ENCODE assay signal across 9 cellular contexts in the genomic region with DNA sequence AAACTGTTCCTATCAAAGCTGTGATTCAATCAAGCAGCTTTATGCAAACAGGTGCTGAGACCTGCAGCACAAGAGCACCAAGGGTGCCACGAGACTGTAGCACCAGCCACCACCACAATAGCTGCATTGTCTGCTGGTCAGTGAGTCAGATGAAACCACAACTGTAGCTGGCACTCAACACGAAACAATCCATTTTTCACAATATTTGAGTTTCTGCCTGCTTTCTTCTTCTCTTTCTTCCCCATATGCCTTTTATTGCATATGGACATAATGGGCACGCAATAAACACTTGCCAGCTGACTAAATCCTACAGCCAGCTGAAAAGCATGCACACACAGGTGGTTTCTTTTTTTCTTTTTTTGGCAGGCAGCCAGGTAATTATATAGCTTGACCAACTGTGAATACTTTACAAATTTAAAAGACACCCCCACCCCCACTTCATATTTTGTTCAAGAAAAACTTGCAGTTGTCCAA. TPM values are rescaled to one million over a fixed set of nuclear protein-coding genes. Genes with fewer than 3 reads are reported as not detected.
DNase-seq lines count a peak whose midpoint lies in the region; ATAC-seq and TF ChIP-seq lines count a peak whose summit lies in the region.
"Had no signal": no experiment of that assay in that cellular context is flagged by ENCODE, and none has a peak within 500 bp of the region (broad histone marks: within the 10 kb centered on the region; RNA-seq: fewer than 3 reads in every experiment).

No MANE protein-coding gene starts in this region.

- TF ChIP-seq RAD21 in HCT116 (IDR thresholded peaks at IDR 0.05; ENCODE audit: low read depth) = 0 out of 2 replicates have a peak, but pooled peaks have one; percentile 15

- intact Hi-C loops in HCT116 (cut with micrococcal nuclease) = no loop called here
- intact Hi-C loops in gastrocnemius medialis (cut with DNase I; ENCODE audit: low total_unique reads) = no loop called here
- intact Hi-C loops in heart right ventricle (cut with DNase I) = no loop called here
- intact Hi-C loops in upper lobe of right lung (cut with DNase I) = no loop called here

- DNase-seq in COLO668 (lab: John Stamatoyannopoulos, UW; ENCODE audit: unreplicated experiment) (peak; percentile 62), HCT116 (ENCODE audit: low read depth, low spot score) (peak; percentile 88), NCI-H345 treated with DMSO at 0.1 percent for 48 hours (lab: John Stamatoyannopoulos, UW; ENCODE audit: unreplicated experiment) (peak; percentile 97), choroid plexus epithelial cell (ENCODE audit: low read depth) (peak; percentile 35), gastrocnemius medialis (peak in 1 of 2 donors; percentile 30), heart right ventricle (no peak), epidermal melanocyte (ENCODE audit: insufficient read length, low spot score) (no peak), upper lobe of right lung (no peak)

- ATAC-seq in HCT116 (peak; percentile 97), gastrocnemius medialis (peak; percentile 30 to 72), heart right ventricle (no peak), upper lobe of right lung (no peak)

- CTCF ChIA-PET in HCT116 (lab: Charles Lee) = interaction anchor here (1.0 to 1.3 kb wide), 2 partner anchors 27 to 112 kb away, joined by 3 read pairs; no protein-coding TSS in a partner anchor

- H3K9ac ChIP-seq in HCT116 (ENCODE audit: low read length) = peak overlapping the region; percentile 42

- H3K27me3 ChIP-seq in HCT116 (ENCODE audit: insufficient read depth, low read length) (no peaks in the 10 kb centered on the region), gastrocnemius medialis (no peaks in the 10 kb centered on the region), heart right ventricle (no peaks in the 10 kb centered on the region), upper lobe of right lung (no peaks in the 10 kb centered on the region)

- H3K4me3 ChIP-seq in HCT116 (replicated peaks in 1 of 2; ENCODE audit: low read depth in 1 of 2, low read length in 2 of 2) (peak overlapping the region in 1 of 2 experiments; percentile 4; a peak in 1 of 4 replicates), choroid plexus epithelial cell (ENCODE audit: low read depth, low read length) (no peak overlapping the region), gastrocnemius medialis (no peak overlapping the region), heart right ventricle (no peak overlapping the region), upper lobe of right lung (no peak overlapping the region)

- no TSS peak for BruUV-seq in HCT116 (replicated peaks; lab: Mats Ljungman, UMichigan)

- in situ Hi-C loops in gastrocnemius medialis (cut with MboI; ENCODE audit: low sequenced_read_pairs in 4 of 4) = no loop called here

- RAD21 ChIA-PET in HCT116 (lab: Charles Lee; ENCODE audit: low non-redundant PET in 1 of 2, low total read pairs in 2 of 2, uncharacterized antibody in 2 of 2, unreplicated experiment in 2 of 2) = no interaction called here

- peaks cover 28 to 39% of the 10 kb centered on the region in 2 experiments for H3K4me1 ChIP-seq in HCT116 (ENCODE audit: control insufficient read depth in 1 of 2, insufficient read depth in 2 of 2, low read length in 2 of 2)
- H3K4me1 ChIP-seq in gastrocnemius medialis = peaks cover 0 to 6% of the 10 kb centered on the region in 2 donors
- peaks cover 0 to 27% (median 14%) of the 10 kb centered on the region in 9 donors for H3K4me1 ChIP-seq in heart right ventricle
- no peaks in the 10 kb centered on the region for H3K4me1 ChIP-seq in upper lobe of right lung

- H3K9me3 ChIP-seq in HCT116 (ENCODE audit: control insufficient read depth in 1 of 2, insufficient read depth in 1 of 2, low read depth in 1 of 2, low read length in 2 of 2) (no peaks in the 10 kb centered on the region), gastrocnemius medialis (no peaks in the 10 kb centered on the region), heart right ventricle (no peaks in the 10 kb centered on the region), upper lobe of right lung (no peaks in the 10 kb centered on the region)
- H3K9me3 ChIP-seq: neutrophil had no signal

- H4K20me1 ChIP-seq in HCT116 (ENCODE audit: insufficient read depth) = no peaks in the 10 kb centered on the region

- H3K4me2 ChIP-seq in HCT116 (ENCODE audit: low read length) = peak overlapping the region; percentile 55

- TF ChIP-seq CTCF in HCT116 (IDR thresholded peaks at IDR 0.05 in 2 of 3, conservative IDR thresholded peaks at IDR 0.05 in 1 of 3; ENCODE audit: borderline replicate concordance in 1 of 3, insufficient read depth in 1 of 3, low read depth in 2 of 3, low read length in 2 of 3) (no peak), choroid plexus epithelial cell (conservative IDR thresholded peaks at IDR 0.05; ENCODE audit: low read depth, low read length) (no peak), gastrocnemius medialis (IDR thresholded peaks at IDR 0.05 in 4 of 5, conservative IDR thresholded peaks at IDR 0.05 in 1 of 5) (no peak), heart right ventricle (IDR thresholded peaks at IDR 0.05) (no peak), upper lobe of right lung (IDR thresholded peaks at IDR 0.05) (no peak)

- POLR2A ChIA-PET in HCT116 (lab: Charles Lee) = interaction anchor here (0.9 to 1.4 kb wide), 2 partner anchors 10 kb away, joined by 3 to 6 read pairs; no protein-coding TSS in a partner anchor

- H2AFZ ChIP-seq in HCT116 (ENCODE audit: low read depth, low read length, poor library complexity, severe bottlenecking) = no peak overlapping the region

- whole genome bisulfite sequencing in heart right ventricle, 2 donors = 76 to 77% methylated on average over 3 of the region's 3 CpGs

- no peaks in the 10 kb centered on the region for H3K79me2 ChIP-seq in HCT116 (ENCODE audit: insufficient read depth, low read length)

- H3K36me3 ChIP-seq in HCT116 (ENCODE audit: control insufficient read depth in 1 of 2, insufficient read depth in 2 of 2, low read length in 2 of 2) (no peaks in the 10 kb centered on the region), gastrocnemius medialis (no peaks in the 10 kb centered on the region), heart right ventricle (no peaks in the 10 kb centered on the region), upper lobe of right lung (no peaks in the 10 kb centered on the region)
- H3K36me3 ChIP-seq: neutrophil had no signal

- no peak for TF ChIP-seq POLR2A in HCT116 (IDR thresholded peaks at IDR 0.05; ENCODE audit: borderline replicate concordance, extremely low read depth, insufficient read depth, insufficient read length)
- no peak for TF ChIP-seq POLR2A in gastrocnemius medialis (IDR thresholded peaks at IDR 0.05)

- H3K27ac ChIP-seq in HCT116 (ENCODE audit: low read depth, low read length) (peak overlapping the region; percentile 49), gastrocnemius medialis (no peak overlapping the region), heart right ventricle (no peak overlapping the region), upper lobe of right lung (no peak overlapping the region)
- H3K27ac ChIP-seq: neutrophil had no signal

- H3K9me2 ChIP-seq in HCT116 (ENCODE audit: insufficient read depth) = no peaks in the 10 kb centered on the region

TF ChIP-seq in HCT116, 20 proteins besides CTCF, POLR2A, EP300 and RAD21 (continues in another document):
- TF ChIP-seq, protein P1, sequence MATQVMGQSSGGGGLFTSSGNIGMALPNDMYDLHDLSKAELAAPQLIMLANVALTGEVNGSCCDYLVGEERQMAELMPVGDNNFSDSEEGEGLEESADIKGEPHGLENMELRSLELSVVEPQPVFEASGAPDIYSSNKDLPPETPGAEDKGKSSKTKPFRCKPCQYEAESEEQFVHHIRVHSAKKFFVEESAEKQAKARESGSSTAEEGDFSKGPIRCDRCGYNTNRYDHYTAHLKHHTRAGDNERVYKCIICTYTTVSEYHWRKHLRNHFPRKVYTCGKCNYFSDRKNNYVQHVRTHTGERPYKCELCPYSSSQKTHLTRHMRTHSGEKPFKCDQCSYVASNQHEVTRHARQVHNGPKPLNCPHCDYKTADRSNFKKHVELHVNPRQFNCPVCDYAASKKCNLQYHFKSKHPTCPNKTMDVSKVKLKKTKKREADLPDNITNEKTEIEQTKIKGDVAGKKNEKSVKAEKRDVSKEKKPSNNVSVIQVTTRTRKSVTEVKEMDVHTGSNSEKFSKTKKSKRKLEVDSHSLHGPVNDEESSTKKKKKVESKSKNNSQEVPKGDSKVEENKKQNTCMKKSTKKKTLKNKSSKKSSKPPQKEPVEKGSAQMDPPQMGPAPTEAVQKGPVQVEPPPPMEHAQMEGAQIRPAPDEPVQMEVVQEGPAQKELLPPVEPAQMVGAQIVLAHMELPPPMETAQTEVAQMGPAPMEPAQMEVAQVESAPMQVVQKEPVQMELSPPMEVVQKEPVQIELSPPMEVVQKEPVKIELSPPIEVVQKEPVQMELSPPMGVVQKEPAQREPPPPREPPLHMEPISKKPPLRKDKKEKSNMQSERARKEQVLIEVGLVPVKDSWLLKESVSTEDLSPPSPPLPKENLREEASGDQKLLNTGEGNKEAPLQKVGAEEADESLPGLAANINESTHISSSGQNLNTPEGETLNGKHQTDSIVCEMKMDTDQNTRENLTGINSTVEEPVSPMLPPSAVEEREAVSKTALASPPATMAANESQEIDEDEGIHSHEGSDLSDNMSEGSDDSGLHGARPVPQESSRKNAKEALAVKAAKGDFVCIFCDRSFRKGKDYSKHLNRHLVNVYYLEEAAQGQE (IDR thresholded peaks at IDR 0.05; ENCODE audit: low read depth) = no peak
- peak; percentile 85 for TF ChIP-seq JUND (IDR thresholded peaks at IDR 0.05)
- no peak for TF ChIP-seq EZH2phosphoT487 (IDR thresholded peaks at IDR 0.05; ENCODE audit: borderline replicate concordance)
- TF ChIP-seq, protein P2, sequence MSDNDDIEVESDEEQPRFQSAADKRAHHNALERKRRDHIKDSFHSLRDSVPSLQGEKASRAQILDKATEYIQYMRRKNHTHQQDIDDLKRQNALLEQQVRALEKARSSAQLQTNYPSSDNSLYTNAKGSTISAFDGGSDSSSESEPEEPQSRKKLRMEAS (IDR thresholded peaks at IDR 0.05) = peak; percentile 82
- TF ChIP-seq FOSL1 (IDR thresholded peaks at IDR 0.05; ENCODE audit: low read depth) = peak; percentile 72
- peak; percentile 83 for TF ChIP-seq CBX3 (IDR thresholded peaks at IDR 0.05; ENCODE audit: low read depth)
- peak; percentile 56 for TF ChIP-seq SRF (IDR thresholded peaks at IDR 0.05; ENCODE audit: low read depth)

RNA-seq across cellular contexts. Expression of a gene that starts 16.6 kb away (rescaled TPM):
- 2.1 TPM for total RNA-seq in HCT116 (2021; ENCODE audit: unreplicated experiment)
- polyA plus RNA-seq in HCT116 (2012) = 1.7 and 2.5 TPM in 2 replicates
- 1 to 10 TPM; 2.0 to 4.7 (median 3.3) TPM for total RNA-seq in gastrocnemius medialis
- total RNA-seq in heart right ventricle = 10 to 100 TPM in 9 of 10 donors, 1 to 10 TPM in 1; 9.6 to 49.1 (median 21.6) TPM
- polyA plus RNA-seq in heart right ventricle = 1 to 10 TPM; 3.7 to 5.1 TPM
- total RNA-seq in upper lobe of right lung = 4.3 TPM

Comparison
In these comparisons a context has a peak if more than half of its experiments do, and no peak if none do; other contexts are left out.
1. DNase-seq: peak in COLO668 (single experiment), HCT116 (single experiment), NCI-H345 treated with DMSO at 0.1 percent for 48 hours (single experiment) and choroid plexus epithelial cell (single experiment); none in heart right ventricle (0 of 2), epidermal melanocyte (single experiment) and upper lobe of right lung (single experiment).
2. ATAC-seq: peak in HCT116 (single experiment) and gastrocnemius medialis (2 of 2); none in heart right ventricle (0 of 8) and upper lobe of right lung (single experiment).